Comparison of ENCODE assay signal across 16 cellular contexts in the genomic region with DNA sequence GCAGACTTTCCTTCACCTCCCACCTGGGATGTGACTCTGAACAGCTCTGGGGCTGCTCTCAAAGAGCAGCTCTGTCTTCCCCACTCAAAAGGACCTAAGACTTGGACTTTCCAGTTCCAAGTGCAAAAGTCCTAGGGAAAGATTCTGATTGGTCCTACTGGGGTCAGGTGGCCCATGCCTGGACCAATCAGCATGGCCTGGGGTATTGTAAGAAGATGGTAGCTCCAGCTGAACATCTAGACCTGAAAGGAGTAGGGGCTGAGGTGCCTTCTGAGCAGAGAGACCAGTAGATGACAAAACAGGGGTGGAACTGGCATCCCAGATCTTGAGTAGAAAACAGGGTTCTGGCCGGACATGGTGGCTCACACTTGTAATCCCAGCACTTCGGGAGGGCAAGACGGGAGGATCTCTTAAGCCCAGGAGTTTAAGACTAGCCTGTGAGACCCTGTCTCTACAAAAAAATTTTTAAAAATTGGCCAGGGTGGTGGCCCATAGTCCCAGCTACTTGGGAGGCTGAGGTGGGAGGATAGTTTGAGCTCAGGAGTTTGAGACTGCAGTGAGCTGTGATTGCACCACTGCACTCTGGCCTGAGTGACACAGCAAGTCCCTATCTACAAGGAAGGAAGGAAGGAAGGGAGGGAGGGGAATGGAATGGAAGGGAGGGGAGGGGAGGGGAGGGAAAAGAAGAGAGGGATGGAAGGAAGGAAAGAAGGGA.
"Had no signal": no experiment of that assay in that cellular context is flagged by ENCODE, and none has a peak within 500 bp of the region (broad histone marks: within the 10 kb centered on the region; RNA-seq: fewer than 3 reads in every experiment).

No MANE protein-coding gene starts in this region.

- H3K9me3 ChIP-seq: body of pancreas, lower lobe of right lung, suprapubic skin, vagina had no signal

- H3K27me3 ChIP-seq: body of pancreas, suprapubic skin, vagina had no signal

- H3K4me3 ChIP-seq: body of pancreas, lower lobe of right lung, suprapubic skin, vagina had no signal

- ATAC-seq: activated CD4-positive, CD25-positive, alpha-beta regulatory T cell treated with anti-CD3 and anti-CD28 coated beads, Interleukin-2, amount 50 U/mL, for 24 hours; body of pancreas; lower lobe of right lung had no signal

- H3K4me1 Mint-ChIP-seq: mesothelial cell of epicardium had no signal

- FAIRE-seq: islet of Langerhans had no signal

- H3K4me1 ChIP-seq: body of pancreas, lower lobe of right lung, suprapubic skin, vagina had no signal

- H3K27ac Mint-ChIP-seq: activated naive CD8-positive, alpha-beta T cell; mesothelial cell of epicardium; progenitor cell of endocrine pancreas had no signal

- H3K9me3 Mint-ChIP-seq: mesothelial cell of epicardium; stimulated activated naive CD8-positive, alpha-beta T cell treated with anti-CD3 and anti-CD28 coated beads, Interleukin-15, Interleukin-2, amounts not matched to agents 100 ng/mL and 50 ng/mL, for 24 hours had no signal

- H3K27me3 Mint-ChIP-seq: activated naive CD8-positive, alpha-beta T cell; progenitor cell of endocrine pancreas; stimulated activated naive CD8-positive, alpha-beta T cell treated with anti-CD3 and anti-CD28 coated beads, Interleukin-15, Interleukin-2, amounts not matched to agents 100 ng/mL and 50 ng/mL, for 24 hours had no signal

- DNase-seq: amygdala; body of pancreas; hippocampal formation; lower lobe of right lung; stimulated activated CD4-positive, alpha-beta T cell treated with anti-CD3 and anti-CD28 coated beads, Interleukin-12 subunit alpha, Interleukin-12 subunit beta, amount 100 ng/mL, for 4 hours; stimulated activated CD4-positive, alpha-beta T cell treated with anti-CD3 and anti-CD28 coated beads, Interleukin-1b, Interleukin-23, amount 100 ng/mL, for 48 hours; stimulated activated CD8-positive, alpha-beta memory T cell treated with anti-CD3 and anti-CD28 coated beads, Interleukin-4, amount 100 ng/mL, for 48 hours; trophoblast cell had no signal

- H3K4me3 Mint-ChIP-seq: activated naive CD8-positive, alpha-beta T cell; mesothelial cell of epicardium; stimulated activated naive CD8-positive, alpha-beta T cell treated with anti-CD3 and anti-CD28 coated beads, Interleukin-15, Interleukin-2, amounts not matched to agents 100 ng/mL and 50 ng/mL, for 24 hours had no signal

- H3K27ac ChIP-seq: body of pancreas, lower lobe of right lung, suprapubic skin, vagina had no signal
